11 cellular contexts compared by ENCODE assay signal in genomic region chr4:1202526-1203378, GRCh38. TPM values are rescaled to one million over a fixed set of nuclear protein-coding genes. Genes with fewer than 3 reads are reported as not detected.
DNase-seq lines count a peak whose midpoint lies in the region; ATAC-seq, FAIRE-seq and TF ChIP-seq lines count a peak whose summit lies in the region.
"Had no signal": no experiment of that assay in that cellular context is flagged by ENCODE, and none has a peak within 500 bp of the region (broad histone marks: within the 10 kb centered on the region; RNA-seq: fewer than 3 reads in every experiment).

No MANE protein-coding gene starts in this region.

- H3K4me1 ChIP-seq in DND-41 (ENCODE audit: insufficient read depth, low read length) (peaks cover 68% of the 10 kb centered on the region), foreskin keratinocyte (no peaks in the 10 kb centered on the region)

- H3K27ac ChIP-seq in DND-41 (ENCODE audit: low read length) (peak overlapping the region; percentile 95), foreskin keratinocyte (no peak overlapping the region)
- H3K27ac ChIP-seq: SK-N-MC had no signal

- DNase-seq in DND-41 (no peak), T-helper 17 cell (no peak), Right ventricle myocardium inferior (ENCODE audit: missing footprints) (peak; percentile 65), posterior vena cava (ENCODE audit: low spot score) (peak; percentile 69), foreskin keratinocyte (no peak), NCI-H2196 (lab: John Stamatoyannopoulos, UW; ENCODE audit: unreplicated experiment) (no peak), urothelium cell line (ENCODE audit: low spot score) (no peak), SKM-1 treated with dmso at 0.1 percent for 144 hours (lab: John Stamatoyannopoulos, UW; ENCODE audit: unreplicated experiment) (no peak)
- DNase-seq: DMS53, occipital lobe had no signal

- peak overlapping the region; percentile 75 for H3K9ac ChIP-seq in DND-41 (ENCODE audit: low read depth, low read length)

- H3K4me2 ChIP-seq in DND-41 (ENCODE audit: insufficient read depth, low read length): peak overlapping the region; percentile 86

- H3K79me2 ChIP-seq in DND-41 (ENCODE audit: insufficient read depth, low read length): peaks cover 25% of the 10 kb centered on the region

- H3K36me3 Mint-ChIP-seq in T-helper 17 cell (ENCODE audit: low read depth): no peaks in the 10 kb centered on the region

- no peak for FAIRE-seq in urothelium cell line (lab: Jason Lieb, UNC)

- H3K4me1 Mint-ChIP-seq in T-helper 17 cell: peaks cover 28% of the 10 kb centered on the region

- no peak overlapping the region for H3K4me3 Mint-ChIP-seq in T-helper 17 cell

- no peak for ATAC-seq in DND-41 (ENCODE audit: insufficient read depth, low read depth)
- no peak for ATAC-seq in T-helper 17 cell
- ATAC-seq in Right ventricle myocardium inferior: no peak
- no peak for ATAC-seq in foreskin keratinocyte

- peak overlapping the region; percentile 67 for H2AFZ ChIP-seq in DND-41 (ENCODE audit: low read depth, low read length)

- H3K36me3 ChIP-seq in DND-41 (ENCODE audit: insufficient read depth, low read length): peaks cover 16% of the 10 kb centered on the region

- no peaks in the 10 kb centered on the region for H4K20me1 ChIP-seq in DND-41 (ENCODE audit: insufficient read depth, low read length)

- no peaks in the 10 kb centered on the region for H3K9me3 ChIP-seq in DND-41 (ENCODE audit: insufficient read depth, low read length, severe bottlenecking)
- no peaks in the 10 kb centered on the region for H3K9me3 ChIP-seq in T-helper 17 cell (ENCODE audit: control insufficient read depth, low read length, poor library complexity, severe bottlenecking)

- no peaks in the 10 kb centered on the region for H3K27me3 Mint-ChIP-seq in T-helper 17 cell

- peak overlapping the region in 1 of 2 experiments; percentile 49; a peak in 2 of 4 replicates for H3K4me3 ChIP-seq in DND-41 (ENCODE audit: low read depth in 1 of 2, low read length in 2 of 2)
- H3K4me3 ChIP-seq: SK-N-MC had no signal

- H3K27me3 ChIP-seq in DND-41 (ENCODE audit: insufficient read depth, low read length, poor library complexity) (no peaks in the 10 kb centered on the region), foreskin keratinocyte (peaks cover 3% of the 10 kb centered on the region)

- intact Hi-C loops in Right ventricle myocardium inferior (cut with DNase I) (no loop called here), posterior vena cava (cut with DNase I) (no loop called here)

- peak overlapping the region; percentile 98 for H3K27ac Mint-ChIP-seq in T-helper 17 cell

- TF ChIP-seq CTCF in DND-41 (IDR thresholded peaks at IDR 0.05; ENCODE audit: borderline replicate concordance, extremely low read depth, low read length, poor library complexity, severe bottlenecking): no peak
- no peak for TF ChIP-seq CTCF in foreskin keratinocyte (conservative IDR thresholded peaks at IDR 0.05)

RNA-seq across cellular contexts. Expression of gene SPON2, which starts 30.4 kb away (rescaled TPM):
- total RNA-seq in T-helper 17 cell (1 to 10 TPM; 5.2 to 7.4 TPM), Right ventricle myocardium inferior (22.6 TPM), posterior vena cava (10 to 100 TPM; 18.1 to 63.3 TPM), foreskin keratinocyte (0.32 and 0.65 TPM in 2 replicates)
- 0.12 and 0.41 TPM in 2 replicates for polyA plus RNA-seq in foreskin keratinocyte

RNA-seq across cellular contexts. Expression of gene CTBP1, which starts 46.2 kb away (rescaled TPM):
- total RNA-seq in T-helper 17 cell: 100 to 1,000 TPM; 164 to 184 TPM
- total RNA-seq in Right ventricle myocardium inferior: 121 TPM
- total RNA-seq in posterior vena cava: 100 to 1,000 TPM; 109 to 113 TPM
- 106 and 114 TPM in 2 replicates for total RNA-seq in foreskin keratinocyte
- 69.9 and 73.0 TPM in 2 replicates for polyA plus RNA-seq in foreskin keratinocyte

Comparison
In these comparisons a context has a peak if more than half of its experiments do, and no peak if none do; other contexts are left out.
1. DNase-seq: peak in Right ventricle myocardium inferior (single experiment) and posterior vena cava (single experiment); none in DND-41 (single experiment), T-helper 17 cell (0 of 3), foreskin keratinocyte (0 of 2), NCI-H2196 (single experiment), urothelium cell line (single experiment) and SKM-1 treated with dmso at 0.1 percent for 144 hours (single experiment).